Comparison of ENCODE assay signal across 8 cellular contexts in the genomic region with DNA sequence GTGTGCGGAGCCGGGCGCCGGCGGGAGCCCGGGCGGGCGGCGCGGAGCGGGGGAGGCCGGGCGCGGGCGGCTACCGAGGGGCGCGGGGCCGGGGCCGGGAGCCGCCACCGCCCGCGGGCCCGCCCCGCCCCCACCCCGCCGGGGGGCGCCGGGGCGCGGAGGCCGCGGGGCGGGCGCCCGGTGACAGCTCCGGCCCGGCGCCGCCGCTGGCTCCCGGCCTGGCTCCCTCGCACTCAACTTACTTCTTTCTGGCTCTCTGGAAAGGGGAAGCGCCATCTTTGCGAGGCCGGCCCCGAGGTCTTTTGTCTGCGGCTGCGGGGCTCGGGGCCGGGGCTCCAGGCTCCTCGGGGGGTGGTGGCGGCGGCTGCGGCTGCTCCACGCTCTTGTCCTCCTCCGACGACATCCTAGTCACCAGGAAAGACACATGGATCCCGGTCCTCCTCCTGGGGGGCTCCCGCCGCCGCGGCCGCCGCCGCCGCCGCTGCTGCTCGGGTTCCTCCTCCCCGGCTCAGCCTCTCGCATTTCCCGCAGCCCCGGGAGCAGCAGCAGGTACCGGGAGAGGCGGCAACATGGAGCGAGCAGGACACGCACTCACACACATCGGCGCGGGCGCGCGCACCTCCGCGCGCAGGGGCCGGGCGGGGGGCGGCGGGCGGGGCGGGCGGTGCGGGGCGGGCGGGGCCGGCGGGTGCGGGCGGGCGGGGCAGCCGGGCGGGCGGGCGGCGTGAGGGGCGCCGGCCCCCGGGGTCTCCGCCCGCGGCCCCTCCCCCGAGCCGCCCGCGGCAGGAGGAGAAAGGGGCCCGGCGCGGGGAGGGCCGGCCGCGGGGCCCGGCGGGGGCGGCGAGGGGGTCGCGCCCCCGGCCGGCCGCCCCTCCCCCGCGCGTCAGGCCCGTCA. TPM values are rescaled to one million over a fixed set of nuclear protein-coding genes. Genes with fewer than 3 reads are reported as not detected.
DNase-seq lines count a peak whose midpoint lies in the region; ATAC-seq, FAIRE-seq and TF ChIP-seq lines count a peak whose summit lies in the region.

A gene (minus strand): TSS at position 620 of the 895 bp plus-strand sequence. CDS start 217 bp downstream, at position 403.

- peaks cover 39% of the 10 kb centered on the region for H3K79me2 ChIP-seq in keratinocyte (ENCODE audit: control insufficient read depth, insufficient read depth, low read length)

- no peak for TF ChIP-seq EP300 in Ishikawa (IDR thresholded peaks at IDR 0.05; ENCODE audit: borderline replicate concordance)

- peak within 1 kb of the TSS; percentile 74 for H3K27ac ChIP-seq in keratinocyte (ENCODE audit: control insufficient read depth, insufficient read depth, low read length)

- TF ChIP-seq CTCF in WI38 (IDR thresholded peaks at IDR 0.05; ENCODE audit: low read depth, low read length) (no peak), cardiac fibroblast (IDR thresholded peaks at IDR 0.05; ENCODE audit: low read depth, low read length) (no peak), keratinocyte (optimal IDR thresholded peaks at IDR 0.05 in 1 of 3, IDR thresholded peaks at IDR 0.05 in 1 of 3, conservative IDR thresholded peaks at IDR 0.05 in 1 of 3; ENCODE audit: extremely low read depth in 1 of 3, insufficient read depth in 2 of 3, low read length in 3 of 3) (no peak)

- H2AFZ ChIP-seq in keratinocyte (ENCODE audit: control insufficient read depth, low read length): peak within 1 kb of the TSS; percentile 84

- DNase-seq in AG20443 (ENCODE audit: low spot score) (peak; percentile 70), cardiac fibroblast (ENCODE audit: low read depth in 2 of 2) (peak; percentile 42 to 64), keratinocyte (ENCODE audit: low read depth, low spot score) (no peak)
- DNase-seq in stimulated activated CD4-positive, alpha-beta T cell treated with anti-CD3 and anti-CD28 coated beads, Interleukin-12 subunit alpha, Interleukin-12 subunit beta, amount 100 ng/mL, for 4 hours: peak; percentile 43

- H3K4me2 ChIP-seq in keratinocyte (ENCODE audit: control insufficient read depth, extremely low read depth, insufficient read depth, low read depth, low read length): peak within 1 kb of the TSS; percentile 79

- H3K4me1 ChIP-seq in keratinocyte (ENCODE audit: control insufficient read depth, extremely low read depth, insufficient read depth, low read length): no peaks in the 10 kb centered on the region

- ATAC-seq in GM19324 (IDR thresholded peaks at IDR 0.05; ENCODE audit: low FRiP score, unreplicated experiment): peak; percentile 40
- no peak for ATAC-seq in HG03280 (IDR thresholded peaks at IDR 0.05; ENCODE audit: unreplicated experiment)

- H3K9me1 ChIP-seq in keratinocyte (ENCODE audit: control insufficient read depth, extremely low read depth, insufficient read depth, low read length): no peaks in the 10 kb centered on the region

- dilution Hi-C loops in keratinocyte (cut with MboI; ENCODE audit: extremely low pct_ligation_motif_present, low sequenced_read_pairs): no loop called here

- peak within 1 kb of the TSS; percentile 82 for H3K9ac ChIP-seq in keratinocyte (ENCODE audit: control insufficient read depth, extremely low read depth, insufficient read depth, low read length)

- H3K27me3 ChIP-seq in keratinocyte (ENCODE audit: control insufficient read depth, extremely low read depth, insufficient read depth, low read length): no peaks in the 10 kb centered on the region

- H3K36me3 ChIP-seq in keratinocyte (ENCODE audit: control insufficient read depth in 2 of 2, extremely low read depth in 1 of 2, insufficient read depth in 2 of 2, low read length in 2 of 2): no peaks in the 10 kb centered on the region

- TF ChIP-seq RAD21 in Ishikawa (IDR thresholded peaks at IDR 0.05; ENCODE audit: low read depth): no peak

- H3K4me3 ChIP-seq in WI38 (ENCODE audit: low read depth, low read length) (peak within 1 kb of the TSS; percentile 74), cardiac fibroblast (replicated peaks in 1 of 2; ENCODE audit: low read depth in 2 of 2, low read length in 2 of 2) (peak within 1 kb of the TSS; percentile 61 to 73), keratinocyte (ENCODE audit: control insufficient read depth in 2 of 3, extremely low read depth in 1 of 3, insufficient read depth in 2 of 3, low read depth in 1 of 3, low read length in 3 of 3) (peak within 1 kb of the TSS; percentile 59 to 73 (median 65))

- H3K9me3 ChIP-seq in keratinocyte (ENCODE audit: control insufficient read depth, low read depth, low read length): no peaks in the 10 kb centered on the region

- H4K20me1 ChIP-seq in keratinocyte (ENCODE audit: control insufficient read depth, extremely low read depth, insufficient read depth, low read length): no peaks in the 10 kb centered on the region

- no peak for FAIRE-seq in keratinocyte (lab: Jason Lieb, UNC)

TF ChIP-seq in Ishikawa, 13 proteins besides CTCF, POLR2A, EP300 and RAD21:
- TF ChIP-seq CEBPB (IDR thresholded peaks at IDR 0.05) (no peak), FOXM1 (IDR thresholded peaks at IDR 0.05; ENCODE audit: borderline replicate concordance, low read depth) (no peak), CREB1 (IDR thresholded peaks at IDR 0.05; ENCODE audit: low read depth) (no peak), TAF1 (IDR thresholded peaks at IDR 0.05; ENCODE audit: low read depth) (peak; percentile 63), YY1 (IDR thresholded peaks at IDR 0.05; ENCODE audit: low read depth) (0 out of 2 replicates have a peak, but pooled peaks have one; percentile 37), ZBTB7A (IDR thresholded peaks at IDR 0.05; ENCODE audit: low read depth) (peak; percentile 44)
- TF ChIP-seq, protein P1, sequence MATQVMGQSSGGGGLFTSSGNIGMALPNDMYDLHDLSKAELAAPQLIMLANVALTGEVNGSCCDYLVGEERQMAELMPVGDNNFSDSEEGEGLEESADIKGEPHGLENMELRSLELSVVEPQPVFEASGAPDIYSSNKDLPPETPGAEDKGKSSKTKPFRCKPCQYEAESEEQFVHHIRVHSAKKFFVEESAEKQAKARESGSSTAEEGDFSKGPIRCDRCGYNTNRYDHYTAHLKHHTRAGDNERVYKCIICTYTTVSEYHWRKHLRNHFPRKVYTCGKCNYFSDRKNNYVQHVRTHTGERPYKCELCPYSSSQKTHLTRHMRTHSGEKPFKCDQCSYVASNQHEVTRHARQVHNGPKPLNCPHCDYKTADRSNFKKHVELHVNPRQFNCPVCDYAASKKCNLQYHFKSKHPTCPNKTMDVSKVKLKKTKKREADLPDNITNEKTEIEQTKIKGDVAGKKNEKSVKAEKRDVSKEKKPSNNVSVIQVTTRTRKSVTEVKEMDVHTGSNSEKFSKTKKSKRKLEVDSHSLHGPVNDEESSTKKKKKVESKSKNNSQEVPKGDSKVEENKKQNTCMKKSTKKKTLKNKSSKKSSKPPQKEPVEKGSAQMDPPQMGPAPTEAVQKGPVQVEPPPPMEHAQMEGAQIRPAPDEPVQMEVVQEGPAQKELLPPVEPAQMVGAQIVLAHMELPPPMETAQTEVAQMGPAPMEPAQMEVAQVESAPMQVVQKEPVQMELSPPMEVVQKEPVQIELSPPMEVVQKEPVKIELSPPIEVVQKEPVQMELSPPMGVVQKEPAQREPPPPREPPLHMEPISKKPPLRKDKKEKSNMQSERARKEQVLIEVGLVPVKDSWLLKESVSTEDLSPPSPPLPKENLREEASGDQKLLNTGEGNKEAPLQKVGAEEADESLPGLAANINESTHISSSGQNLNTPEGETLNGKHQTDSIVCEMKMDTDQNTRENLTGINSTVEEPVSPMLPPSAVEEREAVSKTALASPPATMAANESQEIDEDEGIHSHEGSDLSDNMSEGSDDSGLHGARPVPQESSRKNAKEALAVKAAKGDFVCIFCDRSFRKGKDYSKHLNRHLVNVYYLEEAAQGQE (IDR thresholded peaks at IDR 0.05; ENCODE audit: low read depth): no peak
- TF ChIP-seq, protein P2, sequence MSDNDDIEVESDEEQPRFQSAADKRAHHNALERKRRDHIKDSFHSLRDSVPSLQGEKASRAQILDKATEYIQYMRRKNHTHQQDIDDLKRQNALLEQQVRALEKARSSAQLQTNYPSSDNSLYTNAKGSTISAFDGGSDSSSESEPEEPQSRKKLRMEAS (IDR thresholded peaks at IDR 0.05): no peak; the same call in none of the 2 replicates

RNA-seq across cellular contexts. Expression of the gene that starts here (rescaled TPM):
- polyA plus RNA-seq in keratinocyte: 6.8 to 12.2 TPM (median 8.5 TPM) in 3 replicates
- polyA plus RNA-seq in keratinocyte (2011; ENCODE audit: low read depth): 33.2 TPM
- polyA plus RNA-seq in keratinocyte (2011; cell fraction: cytosol; rRNA removed): 5.3 and 7.4 TPM in 2 replicates
- polyA plus RNA-seq in keratinocyte (2011; cell fraction: nucleus; rRNA removed): 30.3 and 30.6 TPM in 2 replicates
- polyA plus RNA-seq in keratinocyte (2012; ENCODE audit: low replicate concordance): 10.4 and 12.0 TPM in 2 replicates
- polyA minus RNA-seq in keratinocyte: 27.1 to 61.2 TPM (median 29.2 TPM) in 3 replicates
- 9.8 TPM for polyA minus RNA-seq in keratinocyte (2011; cell fraction: cytosol; rRNA and poly(A)+ RNA removed)
- polyA minus RNA-seq in keratinocyte (2011; cell fraction: nucleus; rRNA and poly(A)+ RNA removed): 44.0 and 94.2 TPM in 2 replicates
